ENCODE assay signal across 8 cellular contexts in genomic region chr4:75432683-75433082, GRCh38.
DNase-seq lines count a peak whose midpoint lies in the region; ATAC-seq lines count a peak whose summit lies in the region.

No MANE protein-coding gene starts in this region.

- no peaks in the 10 kb centered on the region for H3K4me1 ChIP-seq in HAP-1

- no peaks in the 10 kb centered on the region for H3K9me3 ChIP-seq in HAP-1

- H3K4me3 ChIP-seq in HAP-1, result no peak overlapping the region

- in situ Hi-C loops in HAP-1 (cut with MboI; ENCODE audit: low sequenced_read_pairs), result no loop called here

- no peaks in the 10 kb centered on the region for H3K36me3 ChIP-seq in HAP-1 (replicated peaks)

- DNase-seq in COLO829 (ENCODE audit: low spot score) (peak; percentile 17), HAP-1 (ENCODE audit: low spot score in 2 of 2) (peak; percentile 28 to 45), RPMI7951 (ENCODE audit: low read depth) (peak; percentile 40), glomerular visceral epithelial cell (ENCODE audit: extremely low spot score) (peak; percentile 12), NCI-H1417 treated with DMSO at 0.1 percent for 48 hours (lab: John Stamatoyannopoulos, UW) (no peak), H4 (ENCODE audit: low spot score) (no peak)
- DNase-seq in effector CD8-positive, alpha-beta T cell (lab: John Stamatoyannopoulos, UW), result no peak

- peaks cover 3% of the 10 kb centered on the region; the same call in 1 of the 2 replicates for H3K27me3 ChIP-seq in HAP-1 (ENCODE audit: low read depth)

- no peak for ATAC-seq in GM18907 (IDR thresholded peaks at IDR 0.05; ENCODE audit: unreplicated experiment)

Comparison
In these comparisons a context has a peak if more than half of its experiments do, and no peak if none do; other contexts are left out.
1. DNase-seq: peak in COLO829 (single experiment), HAP-1 (2 of 2), RPMI7951 (single experiment) and glomerular visceral epithelial cell (single experiment); none in NCI-H1417 treated with DMSO at 0.1 percent for 48 hours (single experiment), H4 (single experiment) and effector CD8-positive, alpha-beta T cell (single experiment).